21 cellular contexts compared by ENCODE assay signal in the genomic region with DNA sequence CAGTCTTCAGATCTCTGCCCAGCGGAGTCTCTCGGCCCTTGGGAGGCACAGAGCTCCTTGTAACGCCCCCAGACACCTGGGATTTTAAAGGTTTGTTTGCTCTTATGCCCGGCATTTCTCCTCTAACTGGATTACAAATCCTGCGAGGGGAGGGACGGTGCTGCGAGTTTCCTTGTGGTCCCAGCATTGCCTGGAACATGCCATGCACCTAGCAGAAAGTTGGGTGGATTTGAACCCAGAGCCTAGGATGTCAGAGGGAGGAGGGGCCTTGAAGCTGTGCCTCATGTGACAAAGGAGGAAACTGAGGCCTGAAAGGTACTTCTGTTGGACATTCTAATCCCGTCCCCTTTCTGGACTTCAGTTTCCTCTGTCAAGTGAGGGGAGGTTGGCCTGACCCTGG.
"Had no signal": no experiment of that assay in that cellular context is flagged by ENCODE, and none has a peak within 500 bp of the region (broad histone marks: within the 10 kb centered on the region; RNA-seq: fewer than 3 reads in every experiment).

No MANE protein-coding gene starts in this region.

- H3K36me3 ChIP-seq: right atrium auricular region, thyroid gland, vagina had no signal

- H3K27ac Mint-ChIP-seq: activated CD4-positive, alpha-beta memory T cell treated with anti-CD3 and anti-CD28 coated beads, Interleukin-2, amount 10 ng/mL, durations not matched to agents 7 days and 5 days; activated CD8-positive, alpha-beta memory T cell treated with anti-CD3 and anti-CD28 coated beads, Interleukin-2, amount 10 ng/mL, durations not matched to agents 7 days and 5 days; activated naive CD4-positive, alpha-beta T cell treated with anti-CD3 and anti-CD28 coated beads, Interleukin-2, amount 50 U/mL, for 24 hours; activated T-helper 17 cell treated with anti-CD3 and anti-CD28 coated beads, Interleukin-2, amount 50 U/mL, for 72 hours; natural killer cell; progenitor cell of endocrine pancreas; T-cell had no signal

- H3K9me3 ChIP-seq: esophagus squamous epithelium, thyroid gland had no signal

- H3K27ac ChIP-seq: ascending aorta, esophagus squamous epithelium, right atrium auricular region, thyroid gland, vagina had no signal

- ATAC-seq: activated CD8-positive, alpha-beta memory T cell treated with anti-CD3 and anti-CD28 coated beads, Interleukin-2, amount 10 ng/mL, durations not matched to agents 7 days and 5 days; activated T-helper 17 cell treated with anti-CD3 and anti-CD28 coated beads, Interleukin-2, amount 50 U/mL, for 72 hours; natural killer cell; T-cell had no signal

- H3K4me3 ChIP-seq: ascending aorta, esophagus squamous epithelium, right atrium auricular region, thyroid gland, vagina had no signal

- DNase-seq: activated CD4-positive, alpha-beta memory T cell treated with anti-CD3 and anti-CD28 coated beads, Interleukin-2, amount 10 ng/mL, durations not matched to agents 7 days and 5 days; activated CD4-positive, alpha-beta T cell treated with anti-CD3 and anti-CD28 coated beads for 48 hours; activated CD4-positive, CD25-positive, alpha-beta regulatory T cell; activated CD8-positive, alpha-beta memory T cell treated with anti-CD3 and anti-CD28 coated beads, Interleukin-2, amount 10 ng/mL, durations not matched to agents 7 days and 5 days; cerebellar nuclear complex; effector CD8-positive, alpha-beta T cell; esophagus squamous epithelium; mesendoderm; natural killer cell; stimulated activated CD4-positive, alpha-beta T cell treated with anti-CD3 and anti-CD28 coated beads, Interleukin-12 subunit alpha, Interleukin-12 subunit beta, amount 100 ng/mL, for 4 hours; stimulated activated CD4-positive, alpha-beta T cell treated with anti-CD3 and anti-CD28 coated beads, Interleukin-1b, Interleukin-23, amount 100 ng/mL, for 48 hours; stimulated activated CD8-positive, alpha-beta memory T cell treated with anti-CD3 and anti-CD28 coated beads, Interleukin-4, amount 100 ng/mL, for 48 hours; stimulated activated naive CD4-positive, alpha-beta T cell; T-cell; thyroid gland had no signal

- H3K4me3 Mint-ChIP-seq: activated CD4-positive, alpha-beta memory T cell treated with anti-CD3 and anti-CD28 coated beads, Interleukin-2, amount 10 ng/mL, durations not matched to agents 7 days and 5 days; activated CD8-positive, alpha-beta memory T cell treated with anti-CD3 and anti-CD28 coated beads, Interleukin-2, amount 10 ng/mL, durations not matched to agents 7 days and 5 days; activated naive CD4-positive, alpha-beta T cell treated with anti-CD3 and anti-CD28 coated beads, Interleukin-2, amount 50 U/mL, for 24 hours; activated T-helper 17 cell treated with anti-CD3 and anti-CD28 coated beads, Interleukin-2, amount 50 U/mL, for 72 hours; natural killer cell; T-cell had no signal

- H3K27me3 ChIP-seq: ascending aorta, esophagus squamous epithelium, right atrium auricular region, thyroid gland, vagina had no signal

- H3K27me3 Mint-ChIP-seq: activated T-helper 17 cell treated with anti-CD3 and anti-CD28 coated beads, Interleukin-2, amount 50 U/mL, for 72 hours had no signal
